1 cellular context compared by ENCODE assay signal in the genomic region with DNA sequence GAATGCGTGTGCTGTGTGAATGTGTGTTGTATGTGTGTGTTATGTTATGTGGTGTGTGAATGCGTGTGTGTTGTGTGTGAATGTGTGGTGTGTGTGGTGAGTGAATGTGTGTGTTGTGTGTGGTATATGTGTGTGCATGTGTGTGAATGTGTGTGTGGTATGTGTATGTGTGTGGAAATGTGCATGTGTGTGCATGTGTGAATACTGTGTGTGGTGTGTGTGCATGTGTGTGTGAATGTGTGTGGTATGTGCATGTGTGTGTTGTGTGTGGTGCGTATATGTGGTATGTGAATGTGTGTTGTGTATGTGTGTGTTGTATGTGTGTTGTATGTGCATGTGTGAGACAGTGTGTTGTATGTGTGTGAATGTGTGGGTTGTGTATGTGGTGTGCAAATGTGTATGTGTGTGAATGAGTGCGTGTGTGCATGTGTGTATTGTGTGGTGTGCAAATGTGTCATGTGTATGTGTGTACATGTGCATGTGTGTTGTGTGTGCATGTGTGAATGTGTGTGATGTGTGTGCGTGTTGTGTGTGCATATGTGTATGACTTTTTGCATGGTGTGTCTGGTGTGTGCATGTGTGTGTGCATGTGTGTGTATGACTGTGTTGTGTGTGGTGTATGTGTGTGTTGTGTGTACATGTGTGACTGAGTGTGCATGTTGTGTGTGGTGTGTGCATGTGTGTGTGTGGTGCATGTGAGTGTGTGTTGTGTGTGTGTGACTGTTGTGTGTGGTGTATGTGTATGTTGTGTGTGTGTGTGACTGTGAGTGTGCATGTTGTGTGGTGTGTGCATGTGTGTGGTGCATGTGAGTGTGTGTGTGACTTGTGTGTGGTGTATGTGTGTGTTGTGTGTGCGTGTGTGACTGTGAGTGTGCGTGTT.
TF ChIP-seq lines count a peak whose summit lies in the region.

No MANE protein-coding gene starts in this region.

TF ChIP-seq in HepG2, 621 proteins besides CTCF, POLR2A, EP300 and RAD21 (continued from another document and continues in another):
- TF ChIP-seq MBD4 (IDR thresholded peaks at IDR 0.05; ENCODE audit: borderline replicate concordance, low read length) (no peak), AGO1 (IDR thresholded peaks at IDR 0.05; ENCODE audit: low read depth, low read length, poor library complexity, severe bottlenecking) (no peak), ZFP90 (CRISPR knock-in tag; IDR thresholded peaks at IDR 0.05; ENCODE audit: borderline replicate concordance) (no peak), ZNF724P (CRISPR knock-in tag; IDR thresholded peaks at IDR 0.05; ENCODE audit: borderline replicate concordance) (no peak), ZBTB8A (CRISPR knock-in tag; IDR thresholded peaks at IDR 0.05; ENCODE audit: borderline replicate concordance, low read depth) (no peak), TCF12 (IDR thresholded peaks at IDR 0.05) (no peak), TCF12 (CRISPR knock-in tag; IDR thresholded peaks at IDR 0.05) (no peak), SYNCRIP (IDR thresholded peaks at IDR 0.05; ENCODE audit: insufficient read depth, low read depth, low read length) (no peak), ZNF619 (CRISPR knock-in tag; IDR thresholded peaks at IDR 0.05) (no peak), GATAD2A (CRISPR knock-in tag; IDR thresholded peaks at IDR 0.05) (no peak), ZZZ3 (CRISPR knock-in tag; IDR thresholded peaks at IDR 0.05; ENCODE audit: borderline replicate concordance) (peak; percentile 51; the same call in 1 of the 2 replicates), SP1 (IDR thresholded peaks at IDR 0.05) (no peak), SP1 (CRISPR knock-in tag; IDR thresholded peaks at IDR 0.05) (no peak), KLF16 (CRISPR knock-in tag; IDR thresholded peaks at IDR 0.05) (no peak), GABPA (IDR thresholded peaks at IDR 0.05; ENCODE audit: low read depth, low read length) (0 out of 2 replicates have a peak, but pooled peaks have one; percentile 11), GABPA (CRISPR knock-in tag; IDR thresholded peaks at IDR 0.05; ENCODE audit: low read depth) (no peak), SAP130 (CRISPR knock-in tag; IDR thresholded peaks at IDR 0.05; ENCODE audit: low read depth) (no peak), ZNF251 (CRISPR knock-in tag; IDR thresholded peaks at IDR 0.05) (no peak), IKZF1 (IDR thresholded peaks at IDR 0.05) (peak; percentile 75; the same call in 1 of the 2 replicates), MED1 (CRISPR knock-in tag; IDR thresholded peaks at IDR 0.05) (no peak), FOXA3 (CRISPR knock-in tag; IDR thresholded peaks at IDR 0.05) (no peak), GTF3A (CRISPR knock-in tag; conservative IDR thresholded peaks at IDR 0.05) (no peak), PHF20 (CRISPR knock-in tag; IDR thresholded peaks at IDR 0.05) (no peak)
- TF ChIP-seq, protein P1, sequence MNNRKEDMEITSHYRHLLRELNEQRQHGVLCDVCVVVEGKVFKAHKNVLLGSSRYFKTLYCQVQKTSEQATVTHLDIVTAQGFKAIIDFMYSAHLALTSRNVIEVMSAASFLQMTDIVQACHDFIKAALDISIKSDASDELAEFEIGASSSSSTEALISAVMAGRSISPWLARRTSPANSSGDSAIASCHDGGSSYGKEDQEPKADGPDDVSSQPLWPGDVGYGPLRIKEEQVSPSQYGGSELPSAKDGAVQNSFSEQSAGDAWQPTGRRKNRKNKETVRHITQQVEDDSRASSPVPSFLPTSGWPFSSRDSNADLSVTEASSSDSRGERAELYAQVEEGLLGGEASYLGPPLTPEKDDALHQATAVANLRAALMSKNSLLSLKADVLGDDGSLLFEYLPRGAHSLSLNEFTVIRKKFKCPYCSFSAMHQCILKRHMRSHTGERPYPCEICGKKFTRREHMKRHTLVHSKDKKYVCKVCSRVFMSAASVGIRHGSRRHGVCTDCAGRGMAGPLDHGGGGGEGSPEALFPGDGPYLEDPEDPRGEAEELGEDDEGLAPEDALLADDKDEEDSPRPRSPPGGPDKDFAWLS (CRISPR knock-in tag; IDR thresholded peaks at IDR 0.05; ENCODE audit: borderline replicate concordance), result no peak
- TF ChIP-seq, protein P2, sequence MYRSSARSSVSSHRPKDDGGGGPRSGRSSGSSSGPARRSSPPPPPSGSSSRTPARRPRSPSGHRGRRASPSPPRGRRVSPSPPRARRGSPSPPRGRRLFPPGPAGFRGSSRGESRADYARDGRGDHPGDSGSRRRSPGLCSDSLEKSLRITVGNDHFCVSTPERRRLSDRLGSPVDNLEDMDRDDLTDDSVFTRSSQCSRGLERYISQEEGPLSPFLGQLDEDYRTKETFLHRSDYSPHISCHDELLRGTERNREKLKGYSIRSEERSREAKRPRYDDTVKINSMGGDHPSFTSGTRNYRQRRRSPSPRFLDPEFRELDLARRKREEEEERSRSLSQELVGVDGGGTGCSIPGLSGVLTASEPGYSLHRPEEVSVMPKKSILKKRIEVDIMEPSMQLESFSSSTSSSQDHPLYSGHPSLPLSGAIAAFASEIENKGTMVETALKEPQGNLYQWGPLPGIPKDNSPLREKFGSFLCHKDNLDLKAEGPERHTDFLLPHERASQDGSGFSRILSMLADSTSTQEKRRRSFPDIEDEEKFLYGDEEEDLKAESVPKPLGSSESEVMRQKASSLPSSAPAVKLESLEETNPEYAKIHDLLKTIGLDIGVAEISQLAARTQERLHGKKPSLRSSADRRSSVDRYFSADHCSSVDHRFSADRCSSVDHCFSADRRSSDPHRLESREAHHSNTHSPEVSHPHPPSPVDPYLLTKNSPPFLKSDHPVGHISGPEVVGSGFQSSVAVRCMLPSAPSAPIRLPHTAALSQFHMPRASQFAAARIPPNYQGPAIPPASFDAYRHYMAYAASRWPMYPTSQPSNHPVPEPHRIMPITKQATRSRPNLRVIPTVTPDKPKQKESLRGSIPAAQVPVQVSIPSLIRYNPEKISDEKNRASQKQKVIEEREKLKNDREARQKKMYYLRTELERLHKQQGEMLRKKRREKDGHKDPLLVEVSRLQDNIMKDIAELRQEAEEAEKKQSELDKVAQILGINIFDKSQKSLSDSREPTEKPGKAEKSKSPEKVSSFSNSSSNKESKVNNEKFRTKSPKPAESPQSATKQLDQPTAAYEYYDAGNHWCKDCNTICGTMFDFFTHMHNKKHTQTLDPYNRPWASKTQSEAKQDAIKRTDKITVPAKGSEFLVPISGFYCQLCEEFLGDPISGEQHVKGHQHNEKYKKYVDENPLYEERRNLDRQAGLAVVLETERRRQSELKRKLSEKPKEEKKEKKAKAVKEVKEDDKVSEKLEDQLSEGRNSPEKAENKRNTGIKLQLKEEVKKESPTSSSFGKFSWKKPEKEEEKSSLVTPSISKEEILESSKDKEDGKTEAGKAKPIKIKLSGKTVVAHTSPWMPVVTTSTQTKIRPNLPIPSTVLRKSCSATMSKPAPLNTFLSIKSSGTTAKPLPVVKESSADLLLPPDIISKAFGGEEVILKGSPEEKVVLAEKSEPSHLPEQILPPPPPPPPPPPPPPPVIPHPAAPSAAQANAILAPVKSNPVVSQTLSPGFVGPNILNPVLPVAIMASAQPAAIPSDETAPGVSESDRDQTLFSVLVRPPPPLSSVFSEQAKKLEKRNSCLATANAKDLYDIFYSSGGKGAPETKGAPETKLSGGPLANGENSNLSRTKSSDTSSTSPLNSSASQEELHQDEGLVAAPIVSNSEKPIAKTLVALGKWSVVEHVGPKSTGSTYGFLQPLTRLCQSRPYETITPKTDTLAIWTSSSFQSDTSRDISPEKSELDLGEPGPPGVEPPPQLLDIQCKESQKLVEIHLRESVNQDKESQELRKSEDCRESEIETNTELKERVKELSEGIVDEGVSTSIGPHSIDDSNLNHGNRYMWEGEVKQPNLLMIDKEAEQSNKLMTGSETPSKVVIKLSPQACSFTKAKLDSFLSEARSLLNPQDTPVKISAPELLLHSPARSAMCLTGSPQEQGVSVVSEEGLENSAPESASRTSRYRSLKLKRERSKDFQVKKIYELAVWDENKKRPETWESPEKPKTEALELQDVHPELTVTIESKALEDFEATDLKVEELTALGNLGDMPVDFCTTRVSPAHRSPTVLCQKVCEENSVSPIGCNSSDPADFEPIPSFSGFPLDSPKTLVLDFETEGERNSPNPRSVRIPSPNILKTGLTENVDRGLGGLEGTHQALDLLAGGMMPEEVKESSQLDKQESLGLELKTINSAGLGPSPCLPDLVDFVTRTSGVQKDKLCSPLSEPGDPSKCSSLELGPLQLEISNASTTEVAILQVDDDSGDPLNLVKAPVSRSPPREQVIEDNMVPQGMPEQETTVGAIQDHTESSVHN (CRISPR knock-in tag; IDR thresholded peaks at IDR 0.05), result 0 out of 2 replicates have a peak, but pooled peaks have one; percentile 20
- TF ChIP-seq, protein P3, sequence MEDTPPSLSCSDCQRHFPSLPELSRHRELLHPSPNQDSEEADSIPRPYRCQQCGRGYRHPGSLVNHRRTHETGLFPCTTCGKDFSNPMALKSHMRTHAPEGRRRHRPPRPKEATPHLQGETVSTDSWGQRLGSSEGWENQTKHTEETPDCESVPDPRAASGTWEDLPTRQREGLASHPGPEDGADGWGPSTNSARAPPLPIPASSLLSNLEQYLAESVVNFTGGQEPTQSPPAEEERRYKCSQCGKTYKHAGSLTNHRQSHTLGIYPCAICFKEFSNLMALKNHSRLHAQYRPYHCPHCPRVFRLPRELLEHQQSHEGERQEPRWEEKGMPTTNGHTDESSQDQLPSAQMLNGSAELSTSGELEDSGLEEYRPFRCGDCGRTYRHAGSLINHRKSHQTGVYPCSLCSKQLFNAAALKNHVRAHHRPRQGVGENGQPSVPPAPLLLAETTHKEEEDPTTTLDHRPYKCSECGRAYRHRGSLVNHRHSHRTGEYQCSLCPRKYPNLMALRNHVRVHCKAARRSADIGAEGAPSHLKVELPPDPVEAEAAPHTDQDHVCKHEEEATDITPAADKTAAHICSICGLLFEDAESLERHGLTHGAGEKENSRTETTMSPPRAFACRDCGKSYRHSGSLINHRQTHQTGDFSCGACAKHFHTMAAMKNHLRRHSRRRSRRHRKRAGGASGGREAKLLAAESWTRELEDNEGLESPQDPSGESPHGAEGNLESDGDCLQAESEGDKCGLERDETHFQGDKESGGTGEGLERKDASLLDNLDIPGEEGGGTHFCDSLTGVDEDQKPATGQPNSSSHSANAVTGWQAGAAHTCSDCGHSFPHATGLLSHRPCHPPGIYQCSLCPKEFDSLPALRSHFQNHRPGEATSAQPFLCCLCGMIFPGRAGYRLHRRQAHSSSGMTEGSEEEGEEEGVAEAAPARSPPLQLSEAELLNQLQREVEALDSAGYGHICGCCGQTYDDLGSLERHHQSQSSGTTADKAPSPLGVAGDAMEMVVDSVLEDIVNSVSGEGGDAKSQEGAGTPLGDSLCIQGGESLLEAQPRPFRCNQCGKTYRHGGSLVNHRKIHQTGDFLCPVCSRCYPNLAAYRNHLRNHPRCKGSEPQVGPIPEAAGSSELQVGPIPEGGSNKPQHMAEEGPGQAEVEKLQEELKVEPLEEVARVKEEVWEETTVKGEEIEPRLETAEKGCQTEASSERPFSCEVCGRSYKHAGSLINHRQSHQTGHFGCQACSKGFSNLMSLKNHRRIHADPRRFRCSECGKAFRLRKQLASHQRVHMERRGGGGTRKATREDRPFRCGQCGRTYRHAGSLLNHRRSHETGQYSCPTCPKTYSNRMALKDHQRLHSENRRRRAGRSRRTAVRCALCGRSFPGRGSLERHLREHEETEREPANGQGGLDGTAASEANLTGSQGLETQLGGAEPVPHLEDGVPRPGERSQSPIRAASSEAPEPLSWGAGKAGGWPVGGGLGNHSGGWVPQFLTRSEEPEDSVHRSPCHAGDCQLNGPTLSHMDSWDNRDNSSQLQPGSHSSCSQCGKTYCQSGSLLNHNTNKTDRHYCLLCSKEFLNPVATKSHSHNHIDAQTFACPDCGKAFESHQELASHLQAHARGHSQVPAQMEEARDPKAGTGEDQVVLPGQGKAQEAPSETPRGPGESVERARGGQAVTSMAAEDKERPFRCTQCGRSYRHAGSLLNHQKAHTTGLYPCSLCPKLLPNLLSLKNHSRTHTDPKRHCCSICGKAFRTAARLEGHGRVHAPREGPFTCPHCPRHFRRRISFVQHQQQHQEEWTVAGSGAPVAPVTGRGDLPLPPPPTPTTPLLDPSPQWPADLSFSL (CRISPR knock-in tag; IDR thresholded peaks at IDR 0.05), result peak; percentile 91
- TF ChIP-seq, protein P4, sequence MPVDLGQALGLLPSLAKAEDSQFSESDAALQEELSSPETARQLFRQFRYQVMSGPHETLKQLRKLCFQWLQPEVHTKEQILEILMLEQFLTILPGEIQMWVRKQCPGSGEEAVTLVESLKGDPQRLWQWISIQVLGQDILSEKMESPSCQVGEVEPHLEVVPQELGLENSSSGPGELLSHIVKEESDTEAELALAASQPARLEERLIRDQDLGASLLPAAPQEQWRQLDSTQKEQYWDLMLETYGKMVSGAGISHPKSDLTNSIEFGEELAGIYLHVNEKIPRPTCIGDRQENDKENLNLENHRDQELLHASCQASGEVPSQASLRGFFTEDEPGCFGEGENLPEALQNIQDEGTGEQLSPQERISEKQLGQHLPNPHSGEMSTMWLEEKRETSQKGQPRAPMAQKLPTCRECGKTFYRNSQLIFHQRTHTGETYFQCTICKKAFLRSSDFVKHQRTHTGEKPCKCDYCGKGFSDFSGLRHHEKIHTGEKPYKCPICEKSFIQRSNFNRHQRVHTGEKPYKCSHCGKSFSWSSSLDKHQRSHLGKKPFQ (CRISPR knock-in tag; IDR thresholded peaks at IDR 0.05; ENCODE audit: insufficient replicate concordance), result no peak
- TF ChIP-seq, protein P5, sequence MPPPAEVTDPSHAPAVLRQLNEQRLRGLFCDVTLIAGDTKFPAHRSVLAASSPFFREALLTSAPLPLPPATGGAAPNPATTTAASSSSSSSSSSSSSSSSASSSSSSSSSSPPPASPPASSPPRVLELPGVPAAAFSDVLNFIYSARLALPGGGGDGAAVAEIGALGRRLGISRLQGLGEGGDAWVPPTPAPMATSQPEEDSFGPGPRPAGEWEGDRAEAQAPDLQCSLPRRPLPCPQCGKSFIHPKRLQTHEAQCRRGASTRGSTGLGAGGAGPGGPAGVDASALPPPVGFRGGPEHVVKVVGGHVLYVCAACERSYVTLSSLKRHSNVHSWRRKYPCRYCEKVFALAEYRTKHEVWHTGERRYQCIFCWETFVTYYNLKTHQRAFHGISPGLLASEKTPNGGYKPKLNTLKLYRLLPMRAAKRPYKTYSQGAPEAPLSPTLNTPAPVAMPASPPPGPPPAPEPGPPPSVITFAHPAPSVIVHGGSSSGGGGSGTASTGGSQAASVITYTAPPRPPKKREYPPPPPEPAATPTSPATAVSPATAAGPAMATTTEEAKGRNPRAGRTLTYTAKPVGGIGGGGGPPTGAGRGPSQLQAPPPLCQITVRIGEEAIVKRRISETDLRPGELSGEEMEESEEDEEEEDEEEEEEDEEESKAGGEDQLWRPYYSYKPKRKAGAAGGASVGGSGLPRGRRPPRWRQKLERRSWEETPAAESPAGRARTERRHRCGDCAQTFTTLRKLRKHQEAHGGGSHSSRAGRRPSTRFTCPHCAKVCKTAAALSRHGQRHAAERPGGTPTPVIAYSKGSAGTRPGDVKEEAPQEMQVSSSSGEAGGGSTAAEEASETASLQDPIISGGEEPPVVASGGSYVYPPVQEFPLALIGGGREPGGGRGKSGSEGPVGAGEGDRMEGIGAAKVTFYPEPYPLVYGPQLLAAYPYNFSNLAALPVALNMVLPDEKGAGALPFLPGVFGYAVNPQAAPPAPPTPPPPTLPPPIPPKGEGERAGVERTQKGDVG (CRISPR knock-in tag; IDR thresholded peaks at IDR 0.05; ENCODE audit: borderline replicate concordance), result no peak
- TF ChIP-seq, protein P6, sequence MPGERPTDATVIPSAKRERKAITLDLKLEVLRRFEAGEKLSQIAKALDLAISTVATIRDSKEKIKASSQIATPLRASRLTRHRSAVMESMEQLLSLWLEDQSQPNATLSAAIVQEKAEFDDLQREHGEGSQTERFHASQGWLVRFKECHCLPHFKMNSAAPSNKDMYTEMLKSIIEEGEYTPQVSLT (CRISPR knock-in tag; IDR thresholded peaks at IDR 0.05; ENCODE audit: borderline replicate concordance, low read depth), result no peak
- TF ChIP-seq, protein P7, sequence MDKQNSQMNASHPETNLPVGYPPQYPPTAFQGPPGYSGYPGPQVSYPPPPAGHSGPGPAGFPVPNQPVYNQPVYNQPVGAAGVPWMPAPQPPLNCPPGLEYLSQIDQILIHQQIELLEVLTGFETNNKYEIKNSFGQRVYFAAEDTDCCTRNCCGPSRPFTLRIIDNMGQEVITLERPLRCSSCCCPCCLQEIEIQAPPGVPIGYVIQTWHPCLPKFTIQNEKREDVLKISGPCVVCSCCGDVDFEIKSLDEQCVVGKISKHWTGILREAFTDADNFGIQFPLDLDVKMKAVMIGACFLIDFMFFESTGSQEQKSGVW (CRISPR knock-in tag; IDR thresholded peaks at IDR 0.05; ENCODE audit: borderline replicate concordance), result no peak
